Comparison of ENCODE assay signal across 1 cellular context in genomic region chr15:40927497-40928346, GRCh38.
A peak's percentile ranks its signal among the peaks of the same experiment; 100 is the strongest.
TF ChIP-seq lines count a peak whose summit lies in the region.

No MANE protein-coding gene starts in this region.

TF ChIP-seq in HepG2, 621 proteins besides CTCF, POLR2A, EP300 and RAD21:
- no peak for TF ChIP-seq HNF4A (CRISPR knock-in tag; IDR thresholded peaks at IDR 0.05)
- no peak for TF ChIP-seq ZNF790 (CRISPR knock-in tag; IDR thresholded peaks at IDR 0.05; ENCODE audit: borderline replicate concordance)
- peak; percentile 82 for TF ChIP-seq HNRNPK (IDR thresholded peaks at IDR 0.05; ENCODE audit: low read depth, low read length, poor library complexity, severe bottlenecking)
